ENCODE assay signal across 1 cellular context in the genomic region with DNA sequence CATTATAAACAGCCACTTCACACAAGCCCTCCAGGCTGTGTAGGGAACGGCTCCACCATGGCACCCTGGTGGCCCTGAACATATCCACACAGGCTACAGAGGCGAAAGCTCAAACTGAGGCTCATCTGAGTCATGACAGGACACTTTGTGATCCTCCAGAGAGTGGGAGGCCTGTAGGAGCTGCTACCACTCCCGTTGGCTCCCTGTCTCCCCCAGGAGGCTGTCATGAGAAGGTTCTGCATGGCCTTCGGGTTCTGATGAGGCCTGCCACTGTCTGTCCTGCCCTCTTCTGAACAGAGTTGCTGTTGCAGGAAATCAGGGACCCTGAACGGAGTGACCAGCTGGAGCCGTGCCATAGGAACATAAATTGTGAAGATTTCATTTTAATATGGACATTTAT.
TF ChIP-seq lines count a peak whose summit lies in the region.

No MANE protein-coding gene starts in this region.

TF ChIP-seq in SK-N-SH treated with all-trans-retinoic acid at 6 μM for 48 hours, 23 proteins besides CTCF, POLR2A, EP300 and RAD21 (continued from another document):
- TF ChIP-seq ARNTL (CRISPR knock-in tag; IDR thresholded peaks at IDR 0.05; ENCODE audit: borderline replicate concordance, low read depth): no peak
- TF ChIP-seq SNAI2 (CRISPR knock-in tag; IDR thresholded peaks at IDR 0.05): no peak
- TF ChIP-seq ZNF70 (CRISPR knock-in tag; IDR thresholded peaks at IDR 0.05): no peak
- TF ChIP-seq, protein P1, sequence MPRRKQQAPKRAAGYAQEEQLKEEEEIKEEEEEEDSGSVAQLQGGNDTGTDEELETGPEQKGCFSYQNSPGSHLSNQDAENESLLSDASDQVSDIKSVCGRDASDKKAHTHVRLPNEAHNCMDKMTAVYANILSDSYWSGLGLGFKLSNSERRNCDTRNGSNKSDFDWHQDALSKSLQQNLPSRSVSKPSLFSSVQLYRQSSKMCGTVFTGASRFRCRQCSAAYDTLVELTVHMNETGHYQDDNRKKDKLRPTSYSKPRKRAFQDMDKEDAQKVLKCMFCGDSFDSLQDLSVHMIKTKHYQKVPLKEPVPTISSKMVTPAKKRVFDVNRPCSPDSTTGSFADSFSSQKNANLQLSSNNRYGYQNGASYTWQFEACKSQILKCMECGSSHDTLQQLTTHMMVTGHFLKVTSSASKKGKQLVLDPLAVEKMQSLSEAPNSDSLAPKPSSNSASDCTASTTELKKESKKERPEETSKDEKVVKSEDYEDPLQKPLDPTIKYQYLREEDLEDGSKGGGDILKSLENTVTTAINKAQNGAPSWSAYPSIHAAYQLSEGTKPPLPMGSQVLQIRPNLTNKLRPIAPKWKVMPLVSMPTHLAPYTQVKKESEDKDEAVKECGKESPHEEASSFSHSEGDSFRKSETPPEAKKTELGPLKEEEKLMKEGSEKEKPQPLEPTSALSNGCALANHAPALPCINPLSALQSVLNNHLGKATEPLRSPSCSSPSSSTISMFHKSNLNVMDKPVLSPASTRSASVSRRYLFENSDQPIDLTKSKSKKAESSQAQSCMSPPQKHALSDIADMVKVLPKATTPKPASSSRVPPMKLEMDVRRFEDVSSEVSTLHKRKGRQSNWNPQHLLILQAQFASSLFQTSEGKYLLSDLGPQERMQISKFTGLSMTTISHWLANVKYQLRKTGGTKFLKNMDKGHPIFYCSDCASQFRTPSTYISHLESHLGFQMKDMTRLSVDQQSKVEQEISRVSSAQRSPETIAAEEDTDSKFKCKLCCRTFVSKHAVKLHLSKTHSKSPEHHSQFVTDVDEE (CRISPR knock-in tag; IDR thresholded peaks at IDR 0.05): no peak
- no peak for TF ChIP-seq ZNF8 (CRISPR knock-in tag; IDR thresholded peaks at IDR 0.05)
- TF ChIP-seq ZFP30 (CRISPR knock-in tag; IDR thresholded peaks at IDR 0.05): no peak
- no peak for TF ChIP-seq ISL1 (CRISPR knock-in tag; IDR thresholded peaks at IDR 0.05)
